In the genomic region with DNA sequence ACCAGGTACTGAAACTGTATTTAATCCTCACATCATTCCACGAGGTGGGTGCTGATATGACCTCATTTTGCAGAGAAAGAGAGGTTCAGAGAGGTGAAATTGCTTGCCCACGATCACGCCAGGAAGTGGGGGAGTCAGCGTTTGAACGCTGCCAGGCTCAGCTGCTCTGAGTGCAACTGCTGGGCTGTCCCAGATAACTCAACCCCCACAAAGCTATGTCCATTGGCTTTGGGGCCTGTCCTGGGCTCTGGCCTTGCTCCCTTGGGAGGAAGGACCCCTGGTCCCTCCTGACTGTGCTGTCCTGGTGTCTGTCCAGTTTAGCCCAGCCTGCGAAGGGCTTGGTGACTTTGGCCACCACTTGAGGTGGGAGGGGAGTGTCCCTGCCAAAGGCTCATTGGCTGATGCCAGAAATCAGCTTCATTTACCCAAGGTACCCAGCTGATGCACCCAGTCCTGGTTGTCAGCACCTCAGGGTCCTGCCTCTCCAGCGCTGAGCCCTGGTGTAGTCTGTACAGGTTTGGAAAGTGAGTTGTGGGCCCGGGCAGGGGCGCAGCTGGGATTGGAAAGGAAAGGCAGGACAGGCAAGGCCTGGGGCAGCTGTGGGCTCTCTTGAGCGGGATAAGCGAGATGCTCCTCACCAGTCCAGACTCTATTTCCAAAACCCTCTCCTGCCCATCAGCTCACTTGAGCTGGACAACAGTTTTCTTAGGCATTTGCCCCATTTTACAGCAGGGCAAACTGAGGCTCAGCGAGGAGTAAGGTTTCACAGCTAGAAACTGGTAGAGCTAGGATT, we compare ENCODE assay signal across 16 cellular contexts. TPM values are rescaled to one million over a fixed set of nuclear protein-coding genes. Genes with fewer than 3 reads are reported as not detected.
DNase-seq lines count a peak whose midpoint lies in the region; ATAC-seq and TF ChIP-seq lines count a peak whose summit lies in the region.
"Had no signal": no experiment of that assay in that cellular context is flagged by ENCODE, and none has a peak within 500 bp of the region (broad histone marks: within the 10 kb centered on the region; RNA-seq: fewer than 3 reads in every experiment).

No MANE protein-coding gene starts in this region.

- no peak overlapping the region for H3K4me2 ChIP-seq in smooth muscle cell

- no peak for TF ChIP-seq CTCF in type B pancreatic cell (conservative IDR thresholded peaks at IDR 0.05)
- TF ChIP-seq CTCF in smooth muscle cell (IDR thresholded peaks at IDR 0.05; ENCODE audit: borderline replicate concordance, insufficient read depth, poor library complexity, severe bottlenecking) = no peak

- ATAC-seq in left lobe of liver = no peak
- ATAC-seq: body of pancreas had no signal

- H3K36me3 Mint-ChIP-seq in type B pancreatic cell = no peaks in the 10 kb centered on the region
- H3K36me3 Mint-ChIP-seq: mesothelial cell of epicardium had no signal

- no peak overlapping the region for H3K27ac Mint-ChIP-seq in type B pancreatic cell
- H3K27ac Mint-ChIP-seq: mesothelial cell of epicardium had no signal

- H3K9me3 Mint-ChIP-seq in type B pancreatic cell = no peaks in the 10 kb centered on the region
- H3K9me3 Mint-ChIP-seq: mesothelial cell of epicardium had no signal

- DNase-seq in stimulated activated CD4-positive, alpha-beta T cell treated with anti-CD3 and anti-CD28 coated beads, Interleukin-15, amount 100 ng/mL, for 24 hours = peak; percentile 36
- DNase-seq in stimulated activated CD4-positive, alpha-beta T cell treated with anti-CD3 and anti-CD28 coated beads, Interleukin-12 subunit alpha, Interleukin-12 subunit beta, amount 100 ng/mL, for 4 hours = no peak
- DNase-seq in activated CD8-positive, alpha-beta memory T cell treated with anti-CD3 and anti-CD28 coated beads for 24 hours = peak; percentile 68
- peak; percentile 22 for DNase-seq in left lobe of liver (ENCODE audit: low spot score)
- DNase-seq in type B pancreatic cell (ENCODE audit: extremely low spot score, unreplicated experiment) = peak; percentile 63
- no peak for DNase-seq in NCI-H748 treated with DMSO at 0.1 percent for 48 hours (lab: John Stamatoyannopoulos, UW)
- no peak for DNase-seq in smooth muscle cell (lab: John Stamatoyannopoulos, UW; ENCODE audit: unreplicated experiment)
- no peak for DNase-seq in NCI-H345 (lab: John Stamatoyannopoulos, UW)
- DNase-seq: body of pancreas, GF-D8, NCI-H1417 treated with DMSO at 0.1 percent for 48 hours, retina had no signal

- H3K4me3 Mint-ChIP-seq in type B pancreatic cell = no peak overlapping the region
- H3K4me3 Mint-ChIP-seq: mesothelial cell of epicardium had no signal

- H3K36me3 ChIP-seq in smooth muscle cell (ENCODE audit: low read depth) = no peaks in the 10 kb centered on the region
- H3K36me3 ChIP-seq: vagina had no signal

- no peak overlapping the region for H3K27ac ChIP-seq in smooth muscle cell (ENCODE audit: low read depth)
- H3K27ac ChIP-seq: body of pancreas, epithelial cell of prostate, vagina had no signal

- no peaks in the 10 kb centered on the region for H3K27me3 Mint-ChIP-seq in type B pancreatic cell

- H2AFZ ChIP-seq in smooth muscle cell (ENCODE audit: low read depth) = no peak overlapping the region

- H4K20me1 ChIP-seq in smooth muscle cell (ENCODE audit: low read depth) = no peaks in the 10 kb centered on the region

- H3F3A ChIP-seq in smooth muscle cell (ENCODE audit: low read depth) = no peaks in the 10 kb centered on the region

- no peaks in the 10 kb centered on the region for H3K9me3 ChIP-seq in smooth muscle cell (replicated peaks; ENCODE audit: low read depth)
- H3K9me3 ChIP-seq: body of pancreas, vagina had no signal

- no peaks in the 10 kb centered on the region for H3K4me1 ChIP-seq in smooth muscle cell (ENCODE audit: low read depth)
- H3K4me1 ChIP-seq: body of pancreas, vagina had no signal

- H3K27me3 ChIP-seq in smooth muscle cell (ENCODE audit: low read depth) = no peaks in the 10 kb centered on the region
- H3K27me3 ChIP-seq: body of pancreas, vagina had no signal

- H3K79me2 ChIP-seq in smooth muscle cell (ENCODE audit: low read depth) = no peaks in the 10 kb centered on the region

- peaks cover 10% of the 10 kb centered on the region for H3K4me1 Mint-ChIP-seq in type B pancreatic cell (ENCODE audit: unreplicated experiment)

- H3K9ac ChIP-seq in smooth muscle cell (ENCODE audit: low read depth) = no peak overlapping the region

- 91% methylated on average over 12 of the region's 12 CpGs for WGBS in smooth muscle cell (ENCODE audit: low lambda C conversion rate)

- no peak overlapping the region for H3K4me3 ChIP-seq in smooth muscle cell
- H3K4me3 ChIP-seq: body of pancreas, vagina had no signal

RNA-seq across cellular contexts. Expression of gene SUN5, which starts 38.5 kb away (rescaled TPM):
- total RNA-seq in left lobe of liver (not detected), type B pancreatic cell (ENCODE audit: low replicate concordance) (not detected in 2 replicates), smooth muscle cell (not detected in 2 replicates)
- polyA plus RNA-seq in smooth muscle cell = not detected in 2 replicates
- total RNA-seq: activated CD8-positive, alpha-beta memory T cell treated with anti-CD3 and anti-CD28 coated beads for 36 hours; body of pancreas; mesothelial cell of epicardium; vagina had no signal

RNA-seq across cellular contexts. Expression of gene BPIFB2, which starts 41.7 kb away (rescaled TPM):
- 0.18 TPM for total RNA-seq in left lobe of liver
- 0.22 TPM in 1 of 2 replicates, not detected in the other for total RNA-seq in type B pancreatic cell (ENCODE audit: low replicate concordance)
- not detected in 2 replicates for total RNA-seq in smooth muscle cell
- polyA plus RNA-seq in smooth muscle cell = not detected in 2 replicates
- total RNA-seq: activated CD8-positive, alpha-beta memory T cell treated with anti-CD3 and anti-CD28 coated beads for 36 hours; body of pancreas; mesothelial cell of epicardium; vagina had no signal

Comparison
In these comparisons a context has a peak if more than half of its experiments do, and no peak if none do; other contexts are left out.
1. DNase-seq: peak in stimulated activated CD4-positive, alpha-beta T cell treated with anti-CD3 and anti-CD28 coated beads, Interleukin-15, amount 100 ng/mL, for 24 hours (single experiment), activated CD8-positive, alpha-beta memory T cell treated with anti-CD3 and anti-CD28 coated beads for 24 hours (single experiment), left lobe of liver (single experiment) and type B pancreatic cell (single experiment); none in stimulated activated CD4-positive, alpha-beta T cell treated with anti-CD3 and anti-CD28 coated beads, Interleukin-12 subunit alpha, Interleukin-12 subunit beta, amount 100 ng/mL, for 4 hours (single experiment), NCI-H748 treated with DMSO at 0.1 percent for 48 hours (single experiment), smooth muscle cell (single experiment) and NCI-H345 (single experiment).